Comparison of ENCODE assay signal across 8 cellular contexts in the genomic region with DNA sequence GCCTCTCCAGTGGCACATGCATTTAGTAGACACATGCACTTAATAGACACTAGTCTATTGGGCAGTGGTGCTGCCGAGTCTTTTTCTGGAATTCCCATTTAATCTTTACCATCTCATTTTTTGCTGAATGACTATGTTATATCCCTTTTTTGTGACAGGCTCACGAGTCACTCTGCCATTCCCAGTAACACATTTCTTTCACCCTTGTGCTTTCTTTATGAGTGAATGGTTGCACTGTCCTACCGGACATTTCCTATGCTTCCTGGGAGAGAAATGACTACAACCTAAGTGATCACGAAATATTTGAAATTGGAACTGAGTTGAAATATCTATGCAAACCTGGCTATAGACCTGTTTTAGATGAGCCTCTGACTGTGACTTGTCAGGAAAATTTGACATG.
"Had no signal": no experiment of that assay in that cellular context is flagged by ENCODE, and none has a peak within 500 bp of the region (broad histone marks: within the 10 kb centered on the region; RNA-seq: fewer than 3 reads in every experiment).

No MANE protein-coding gene starts in this region.

- H3K9ac ChIP-seq: GM23248 had no signal

- H3K27ac ChIP-seq: GM23248 had no signal

- DNase-seq: GM23248, GOT3, H7, HFFc6, KG1 had no signal

- H3K36me3 ChIP-seq: HAP-1 had no signal

- H3K4me1 ChIP-seq: HAP-1 had no signal

- ATAC-seq: HCT116, HepG2 had no signal

- H2AFZ ChIP-seq: GM23248 had no signal

- FAIRE-seq: HepG2 had no signal

- H3K4me3 ChIP-seq: GM23248, HAP-1 had no signal

- H3K9me3 ChIP-seq: HAP-1 had no signal
